Comparison of ENCODE assay signal across 1 cellular context in genomic region chr1:61741682-61742619, GRCh38.
A peak's percentile ranks its signal among the peaks of the same experiment; 100 is the strongest.
TF ChIP-seq lines count a peak whose summit lies in the region.

A gene with protein sequence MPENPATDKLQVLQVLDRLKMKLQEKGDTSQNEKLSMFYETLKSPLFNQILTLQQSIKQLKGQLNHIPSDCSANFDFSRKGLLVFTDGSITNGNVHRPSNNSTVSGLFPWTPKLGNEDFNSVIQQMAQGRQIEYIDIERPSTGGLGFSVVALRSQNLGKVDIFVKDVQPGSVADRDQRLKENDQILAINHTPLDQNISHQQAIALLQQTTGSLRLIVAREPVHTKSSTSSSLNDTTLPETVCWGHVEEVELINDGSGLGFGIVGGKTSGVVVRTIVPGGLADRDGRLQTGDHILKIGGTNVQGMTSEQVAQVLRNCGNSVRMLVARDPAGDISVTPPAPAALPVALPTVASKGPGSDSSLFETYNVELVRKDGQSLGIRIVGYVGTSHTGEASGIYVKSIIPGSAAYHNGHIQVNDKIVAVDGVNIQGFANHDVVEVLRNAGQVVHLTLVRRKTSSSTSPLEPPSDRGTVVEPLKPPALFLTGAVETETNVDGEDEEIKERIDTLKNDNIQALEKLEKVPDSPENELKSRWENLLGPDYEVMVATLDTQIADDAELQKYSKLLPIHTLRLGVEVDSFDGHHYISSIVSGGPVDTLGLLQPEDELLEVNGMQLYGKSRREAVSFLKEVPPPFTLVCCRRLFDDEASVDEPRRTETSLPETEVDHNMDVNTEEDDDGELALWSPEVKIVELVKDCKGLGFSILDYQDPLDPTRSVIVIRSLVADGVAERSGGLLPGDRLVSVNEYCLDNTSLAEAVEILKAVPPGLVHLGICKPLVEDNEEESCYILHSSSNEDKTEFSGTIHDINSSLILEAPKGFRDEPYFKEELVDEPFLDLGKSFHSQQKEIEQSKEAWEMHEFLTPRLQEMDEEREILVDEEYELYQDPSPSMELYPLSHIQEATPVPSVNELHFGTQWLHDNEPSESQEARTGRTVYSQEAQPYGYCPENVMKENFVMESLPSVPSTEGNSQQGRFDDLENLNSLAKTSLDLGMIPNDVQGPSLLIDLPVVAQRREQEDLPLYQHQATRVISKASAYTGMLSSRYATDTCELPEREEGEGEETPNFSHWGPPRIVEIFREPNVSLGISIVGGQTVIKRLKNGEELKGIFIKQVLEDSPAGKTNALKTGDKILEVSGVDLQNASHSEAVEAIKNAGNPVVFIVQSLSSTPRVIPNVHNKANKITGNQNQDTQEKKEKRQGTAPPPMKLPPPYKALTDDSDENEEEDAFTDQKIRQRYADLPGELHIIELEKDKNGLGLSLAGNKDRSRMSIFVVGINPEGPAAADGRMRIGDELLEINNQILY (N-terminal part only) (plus strand): TSS chr1:61742480. CDS start chr1:61762893, 20,413 bp downstream.

TF ChIP-seq in HepG2, 621 proteins besides CTCF, POLR2A, EP300 and RAD21 (continued from another document and continues in another):
- TF ChIP-seq, protein P1, sequence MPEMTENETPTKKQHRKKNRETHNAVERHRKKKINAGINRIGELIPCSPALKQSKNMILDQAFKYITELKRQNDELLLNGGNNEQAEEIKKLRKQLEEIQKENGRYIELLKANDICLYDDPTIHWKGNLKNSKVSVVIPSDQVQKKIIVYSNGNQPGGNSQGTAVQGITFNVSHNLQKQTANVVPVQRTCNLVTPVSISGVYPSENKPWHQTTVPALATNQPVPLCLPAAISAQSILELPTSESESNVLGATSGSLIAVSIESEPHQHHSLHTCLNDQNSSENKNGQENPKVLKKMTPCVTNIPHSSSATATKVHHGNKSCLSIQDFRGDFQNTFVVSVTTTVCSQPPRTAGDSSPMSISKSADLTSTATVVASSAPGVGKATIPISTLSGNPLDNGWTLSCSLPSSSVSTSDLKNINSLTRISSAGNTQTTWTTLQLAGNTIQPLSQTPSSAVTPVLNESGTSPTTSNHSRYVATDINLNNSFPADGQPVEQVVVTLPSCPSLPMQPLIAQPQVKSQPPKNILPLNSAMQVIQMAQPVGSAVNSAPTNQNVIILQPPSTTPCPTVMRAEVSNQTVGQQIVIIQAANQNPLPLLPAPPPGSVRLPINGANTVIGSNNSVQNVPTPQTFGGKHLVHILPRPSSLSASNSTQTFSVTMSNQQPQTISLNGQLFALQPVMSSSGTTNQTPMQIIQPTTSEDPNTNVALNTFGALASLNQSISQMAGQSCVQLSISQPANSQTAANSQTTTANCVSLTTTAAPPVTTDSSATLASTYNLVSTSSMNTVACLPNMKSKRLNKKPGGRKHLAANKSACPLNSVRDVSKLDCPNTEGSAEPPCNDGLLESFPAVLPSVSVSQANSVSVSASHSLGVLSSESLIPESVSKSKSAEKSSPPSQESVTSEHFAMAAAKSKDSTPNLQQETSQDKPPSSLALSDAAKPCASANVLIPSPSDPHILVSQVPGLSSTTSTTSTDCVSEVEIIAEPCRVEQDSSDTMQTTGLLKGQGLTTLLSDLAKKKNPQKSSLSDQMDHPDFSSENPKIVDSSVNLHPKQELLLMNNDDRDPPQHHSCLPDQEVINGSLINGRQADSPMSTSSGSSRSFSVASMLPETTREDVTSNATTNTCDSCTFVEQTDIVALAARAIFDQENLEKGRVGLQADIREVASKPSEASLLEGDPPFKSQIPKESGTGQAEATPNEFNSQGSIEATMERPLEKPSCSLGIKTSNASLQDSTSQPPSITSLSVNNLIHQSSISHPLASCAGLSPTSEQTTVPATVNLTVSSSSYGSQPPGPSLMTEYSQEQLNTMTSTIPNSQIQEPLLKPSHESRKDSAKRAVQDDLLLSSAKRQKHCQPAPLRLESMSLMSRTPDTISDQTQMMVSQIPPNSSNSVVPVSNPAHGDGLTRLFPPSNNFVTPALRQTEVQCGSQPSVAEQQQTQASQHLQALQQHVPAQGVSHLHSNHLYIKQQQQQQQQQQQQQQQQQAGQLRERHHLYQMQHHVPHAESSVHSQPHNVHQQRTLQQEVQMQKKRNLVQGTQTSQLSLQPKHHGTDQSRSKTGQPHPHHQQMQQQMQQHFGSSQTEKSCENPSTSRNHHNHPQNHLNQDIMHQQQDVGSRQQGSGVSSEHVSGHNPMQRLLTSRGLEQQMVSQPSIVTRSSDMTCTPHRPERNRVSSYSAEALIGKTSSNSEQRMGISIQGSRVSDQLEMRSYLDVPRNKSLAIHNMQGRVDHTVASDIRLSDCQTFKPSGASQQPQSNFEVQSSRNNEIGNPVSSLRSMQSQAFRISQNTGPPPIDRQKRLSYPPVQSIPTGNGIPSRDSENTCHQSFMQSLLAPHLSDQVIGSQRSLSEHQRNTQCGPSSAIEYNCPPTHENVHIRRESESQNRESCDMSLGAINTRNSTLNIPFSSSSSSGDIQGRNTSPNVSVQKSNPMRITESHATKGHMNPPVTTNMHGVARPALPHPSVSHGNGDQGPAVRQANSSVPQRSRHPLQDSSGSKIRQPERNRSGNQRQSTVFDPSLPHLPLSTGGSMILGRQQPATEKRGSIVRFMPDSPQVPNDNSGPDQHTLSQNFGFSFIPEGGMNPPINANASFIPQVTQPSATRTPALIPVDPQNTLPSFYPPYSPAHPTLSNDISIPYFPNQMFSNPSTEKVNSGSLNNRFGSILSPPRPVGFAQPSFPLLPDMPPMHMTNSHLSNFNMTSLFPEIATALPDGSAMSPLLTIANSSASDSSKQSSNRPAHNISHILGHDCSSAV (CRISPR knock-in tag; IDR thresholded peaks at IDR 0.05; ENCODE audit: borderline replicate concordance) = no peak
- TF ChIP-seq PPARG (CRISPR knock-in tag; conservative IDR thresholded peaks at IDR 0.05) (0 out of 2 replicates have a peak, but pooled peaks have one; percentile 8), ETV5 (CRISPR knock-in tag; IDR thresholded peaks at IDR 0.05; ENCODE audit: borderline replicate concordance) (peak; percentile 59), SIN3A (IDR thresholded peaks at IDR 0.05; ENCODE audit: borderline replicate concordance, low read depth, low read length) (peak; percentile 60; the same call in 1 of the 2 replicates), PATZ1 (CRISPR knock-in tag; IDR thresholded peaks at IDR 0.05) (peak; percentile 73), ZNF746 (CRISPR knock-in tag; IDR thresholded peaks at IDR 0.05) (peak; percentile 91), HNRNPK (IDR thresholded peaks at IDR 0.05; ENCODE audit: low read depth, low read length, poor library complexity, severe bottlenecking) (peak; percentile 35), ZNF556 (CRISPR knock-in tag; IDR thresholded peaks at IDR 0.05; ENCODE audit: borderline replicate concordance) (peak; percentile 37; the same call in 1 of the 2 replicates), ZNF790 (CRISPR knock-in tag; IDR thresholded peaks at IDR 0.05; ENCODE audit: borderline replicate concordance) (0 out of 2 replicates have a peak, but pooled peaks have one; percentile 30), ZNF792 (CRISPR knock-in tag; IDR thresholded peaks at IDR 0.05) (peak; percentile 40; the same call in 1 of the 2 replicates), ZNF33A (CRISPR knock-in tag; IDR thresholded peaks at IDR 0.05; ENCODE audit: borderline replicate concordance) (0 out of 2 replicates have a peak, but pooled peaks have one; percentile 87), ZNF543 (CRISPR knock-in tag; IDR thresholded peaks at IDR 0.05) (0 out of 2 replicates have a peak, but pooled peaks have one; percentile 50), ZNF274 (CRISPR knock-in tag; IDR thresholded peaks at IDR 0.05) (0 out of 2 replicates have a peak, but pooled peaks have one; percentile 30), TARDBP (CRISPR knock-in tag; IDR thresholded peaks at IDR 0.05) (no peak), SSRP1 (CRISPR knock-in tag; IDR thresholded peaks at IDR 0.05) (no peak), SP5 (CRISPR knock-in tag; IDR thresholded peaks at IDR 0.05; ENCODE audit: borderline replicate concordance, low read depth) (peak; percentile 72; the same call in 1 of the 2 replicates), FOXP1 (IDR thresholded peaks at IDR 0.05) (no peak), FOXP1 (CRISPR knock-in tag; IDR thresholded peaks at IDR 0.05) (peak; percentile 42), YEATS4 (CRISPR knock-in tag; IDR thresholded peaks at IDR 0.05; ENCODE audit: borderline replicate concordance) (0 out of 2 replicates have a peak, but pooled peaks have one; percentile 24), ZBTB7A (CRISPR knock-in tag; IDR thresholded peaks at IDR 0.05) (0 out of 2 replicates have a peak, but pooled peaks have one; percentile 51), WIZ (CRISPR knock-in tag; IDR thresholded peaks at IDR 0.05) (no peak), ZNF737 (CRISPR knock-in tag; IDR thresholded peaks at IDR 0.05; ENCODE audit: borderline replicate concordance) (no peak), EEA1 (CRISPR knock-in tag; IDR thresholded peaks at IDR 0.05; ENCODE audit: borderline replicate concordance) (0 out of 2 replicates have a peak, but pooled peaks have one; percentile 37), NR2F2 (IDR thresholded peaks at IDR 0.05; ENCODE audit: borderline replicate concordance, low read depth) (no peak), FIP1L1 (IDR thresholded peaks at IDR 0.05; ENCODE audit: borderline replicate concordance, insufficient read depth, low read depth, low read length) (no peak), MED8 (CRISPR knock-in tag; IDR thresholded peaks at IDR 0.05; ENCODE audit: insufficient replicate concordance) (peak; percentile 22), KAT8 (CRISPR knock-in tag; IDR thresholded peaks at IDR 0.05) (peak; percentile 19; the same call in 1 of the 2 replicates), ELF3 (CRISPR knock-in tag; IDR thresholded peaks at IDR 0.05) (peak; percentile 12; the same call in 1 of the 2 replicates), GABPB1 (CRISPR knock-in tag; IDR thresholded peaks at IDR 0.05) (peak; percentile 82)
- TF ChIP-seq, protein P2, sequence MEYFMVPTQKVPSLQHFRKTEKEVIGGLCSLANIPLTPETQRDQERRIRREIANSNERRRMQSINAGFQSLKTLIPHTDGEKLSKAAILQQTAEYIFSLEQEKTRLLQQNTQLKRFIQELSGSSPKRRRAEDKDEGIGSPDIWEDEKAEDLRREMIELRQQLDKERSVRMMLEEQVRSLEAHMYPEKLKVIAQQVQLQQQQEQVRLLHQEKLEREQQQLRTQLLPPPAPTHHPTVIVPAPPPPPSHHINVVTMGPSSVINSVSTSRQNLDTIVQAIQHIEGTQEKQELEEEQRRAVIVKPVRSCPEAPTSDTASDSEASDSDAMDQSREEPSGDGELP (IDR thresholded peaks at IDR 0.05; ENCODE audit: borderline replicate concordance, low read depth) = peak; percentile 47; the same call in 1 of the 2 replicates
- TF ChIP-seq, protein P3, sequence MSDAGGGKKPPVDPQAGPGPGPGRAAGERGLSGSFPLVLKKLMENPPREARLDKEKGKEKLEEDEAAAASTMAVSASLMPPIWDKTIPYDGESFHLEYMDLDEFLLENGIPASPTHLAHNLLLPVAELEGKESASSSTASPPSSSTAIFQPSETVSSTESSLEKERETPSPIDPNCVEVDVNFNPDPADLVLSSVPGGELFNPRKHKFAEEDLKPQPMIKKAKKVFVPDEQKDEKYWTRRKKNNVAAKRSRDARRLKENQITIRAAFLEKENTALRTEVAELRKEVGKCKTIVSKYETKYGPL (CRISPR knock-in tag; IDR thresholded peaks at IDR 0.05) = peak; percentile 79; the same call in 1 of the 2 replicates
- TF ChIP-seq, protein P4, sequence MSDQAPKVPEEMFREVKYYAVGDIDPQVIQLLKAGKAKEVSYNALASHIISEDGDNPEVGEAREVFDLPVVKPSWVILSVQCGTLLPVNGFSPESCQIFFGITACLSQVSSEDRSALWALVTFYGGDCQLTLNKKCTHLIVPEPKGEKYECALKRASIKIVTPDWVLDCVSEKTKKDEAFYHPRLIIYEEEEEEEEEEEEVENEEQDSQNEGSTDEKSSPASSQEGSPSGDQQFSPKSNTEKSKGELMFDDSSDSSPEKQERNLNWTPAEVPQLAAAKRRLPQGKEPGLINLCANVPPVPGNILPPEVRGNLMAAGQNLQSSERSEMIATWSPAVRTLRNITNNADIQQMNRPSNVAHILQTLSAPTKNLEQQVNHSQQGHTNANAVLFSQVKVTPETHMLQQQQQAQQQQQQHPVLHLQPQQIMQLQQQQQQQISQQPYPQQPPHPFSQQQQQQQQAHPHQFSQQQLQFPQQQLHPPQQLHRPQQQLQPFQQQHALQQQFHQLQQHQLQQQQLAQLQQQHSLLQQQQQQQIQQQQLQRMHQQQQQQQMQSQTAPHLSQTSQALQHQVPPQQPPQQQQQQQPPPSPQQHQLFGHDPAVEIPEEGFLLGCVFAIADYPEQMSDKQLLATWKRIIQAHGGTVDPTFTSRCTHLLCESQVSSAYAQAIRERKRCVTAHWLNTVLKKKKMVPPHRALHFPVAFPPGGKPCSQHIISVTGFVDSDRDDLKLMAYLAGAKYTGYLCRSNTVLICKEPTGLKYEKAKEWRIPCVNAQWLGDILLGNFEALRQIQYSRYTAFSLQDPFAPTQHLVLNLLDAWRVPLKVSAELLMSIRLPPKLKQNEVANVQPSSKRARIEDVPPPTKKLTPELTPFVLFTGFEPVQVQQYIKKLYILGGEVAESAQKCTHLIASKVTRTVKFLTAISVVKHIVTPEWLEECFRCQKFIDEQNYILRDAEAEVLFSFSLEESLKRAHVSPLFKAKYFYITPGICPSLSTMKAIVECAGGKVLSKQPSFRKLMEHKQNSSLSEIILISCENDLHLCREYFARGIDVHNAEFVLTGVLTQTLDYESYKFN (CRISPR knock-in tag; conservative IDR thresholded peaks at IDR 0.05) = 0 out of 2 replicates have a peak, but pooled peaks have one; percentile 24
- TF ChIP-seq, protein P5, sequence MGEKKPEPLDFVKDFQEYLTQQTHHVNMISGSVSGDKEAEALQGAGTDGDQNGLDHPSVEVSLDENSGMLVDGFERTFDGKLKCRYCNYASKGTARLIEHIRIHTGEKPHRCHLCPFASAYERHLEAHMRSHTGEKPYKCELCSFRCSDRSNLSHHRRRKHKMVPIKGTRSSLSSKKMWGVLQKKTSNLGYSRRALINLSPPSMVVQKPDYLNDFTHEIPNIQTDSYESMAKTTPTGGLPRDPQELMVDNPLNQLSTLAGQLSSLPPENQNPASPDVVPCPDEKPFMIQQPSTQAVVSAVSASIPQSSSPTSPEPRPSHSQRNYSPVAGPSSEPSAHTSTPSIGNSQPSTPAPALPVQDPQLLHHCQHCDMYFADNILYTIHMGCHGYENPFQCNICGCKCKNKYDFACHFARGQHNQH (CRISPR knock-in tag; IDR thresholded peaks at IDR 0.05) = 0 out of 2 replicates have a peak, but pooled peaks have one; percentile 13
